Comparison of ENCODE assay signal across 2 cellular contexts in genomic region chr14:22536853-22537338, GRCh38.
TF ChIP-seq lines count a peak whose summit lies in the region.

No MANE protein-coding gene starts in this region.

TF ChIP-seq in K562, 482 proteins besides CTCF, POLR2A, EP300 and RAD21 (continued from another document and continues in another):
- TF ChIP-seq CTCFL (IDR thresholded peaks at IDR 0.05; ENCODE audit: borderline replicate concordance, insufficient read depth, low read depth, low read length, poor library complexity, severe bottlenecking) (no peak), THRAP3 (IDR thresholded peaks at IDR 0.05; ENCODE audit: borderline replicate concordance) (no peak), ZNF318 (IDR thresholded peaks at IDR 0.05; ENCODE audit: borderline replicate concordance in 1 of 2, low read depth in 1 of 2) (0 out of 4 replicates have a peak, but pooled peaks of 1 of the 2 experiments have one; percentile 55), HOMEZ (CRISPR knock-in tag; IDR thresholded peaks at IDR 0.05) (no peak), ZNF512 (tag; IDR thresholded peaks at IDR 0.05) (no peak), CREM (IDR thresholded peaks at IDR 0.05; ENCODE audit: low read depth) (0 out of 2 replicates have a peak, but pooled peaks have one; percentile 34), ZNF57 (CRISPR knock-in tag; IDR thresholded peaks at IDR 0.05) (no peak), RBM25 (IDR thresholded peaks at IDR 0.05; ENCODE audit: low read depth, low read length, severe bottlenecking) (no peak), FOXK1 (CRISPR knock-in tag; IDR thresholded peaks at IDR 0.05; ENCODE audit: borderline replicate concordance) (no peak)

TF ChIP-seq in HepG2, 621 proteins besides CTCF, POLR2A, EP300 and RAD21:
- TF ChIP-seq ZNF512B (CRISPR knock-in tag; IDR thresholded peaks at IDR 0.05; ENCODE audit: borderline replicate concordance) = no peak
- no peak for TF ChIP-seq RERE (CRISPR knock-in tag; IDR thresholded peaks at IDR 0.05; ENCODE audit: low read depth)
- TF ChIP-seq FOSL2 (CRISPR knock-in tag; IDR thresholded peaks at IDR 0.05) = peak; percentile 82
- TF ChIP-seq FOSL1 (CRISPR knock-in tag; IDR thresholded peaks at IDR 0.05; ENCODE audit: borderline replicate concordance) = peak; percentile 24; the same call in 1 of the 2 replicates
- peak; percentile 60; the same call in 1 of the 2 replicates for TF ChIP-seq MNT (IDR thresholded peaks at IDR 0.05)
- 0 out of 2 replicates have a peak, but pooled peaks have one; percentile 4 for TF ChIP-seq CREB1 (IDR thresholded peaks at IDR 0.05)
- TF ChIP-seq CREB1 (CRISPR knock-in tag; IDR thresholded peaks at IDR 0.05) = no peak
TF ChIP-seq in HepG2: peak in this region for 4.
